28 cellular contexts compared by ENCODE assay signal in genomic region chr1:71434240-71434639, GRCh38.
DNase-seq lines count a peak whose midpoint lies in the region; ATAC-seq and TF ChIP-seq lines count a peak whose summit lies in the region.
"Had no signal": no experiment of that assay in that cellular context is flagged by ENCODE, and none has a peak within 500 bp of the region (broad histone marks: within the 10 kb centered on the region; RNA-seq: fewer than 3 reads in every experiment).

No MANE protein-coding gene starts in this region.

- TF ChIP-seq CTCF in DND-41 (IDR thresholded peaks at IDR 0.05; ENCODE audit: borderline replicate concordance, extremely low read depth, low read length, poor library complexity, severe bottlenecking) (no peak), WERI-Rb-1 (IDR thresholded peaks at IDR 0.05; ENCODE audit: low read depth, low read length) (no peak)

- H3K27me3 ChIP-seq in DND-41 (ENCODE audit: insufficient read depth, low read length, poor library complexity) (no peaks in the 10 kb centered on the region), WERI-Rb-1 (ENCODE audit: insufficient read depth, low read depth, severe bottlenecking) (no peaks in the 10 kb centered on the region)
- H3K27me3 ChIP-seq: BE2C; BLaER1; BLaER1 treated with 17β-estradiol and CSF1 and Interleukin-3, amounts not matched to agents 10 nM and 100 nM had no signal

- DNase-seq in DND-41, result no peak
- peak; percentile 10 for DNase-seq in foreskin melanocyte
- DNase-seq in activated T-cell treated with anti-CD3 and anti-CD28 coated beads for 4 hours, result no peak
- no peak for DNase-seq in WERI-Rb-1
- DNase-seq: 8988T; ACHN; AML-193; BE2C; C1 segment of cervical spinal cord; Caco-2; Calu3; CD4-positive, alpha-beta memory T cell; CD4-positive, alpha-beta T cell; CD4-positive, CD25-positive, alpha-beta regulatory T cell; CD8-positive, alpha-beta memory T cell; CD8-positive, alpha-beta T cell; COR-L47; DMS 273 treated with DMSO at 0.1 percent for 48 hours; DMS153; DMS53; DMS79; DMS79 treated with DMSO at 0.1 percent for 48 hours; EL had no signal

- H2AFZ ChIP-seq in DND-41 (ENCODE audit: low read depth, low read length), result no peak overlapping the region

- H3K79me2 ChIP-seq in DND-41 (ENCODE audit: insufficient read depth, low read length), result no peaks in the 10 kb centered on the region

- H3K36me3 ChIP-seq in DND-41 (ENCODE audit: insufficient read depth, low read length) (no peaks in the 10 kb centered on the region), WERI-Rb-1 (no peaks in the 10 kb centered on the region)
- H3K36me3 ChIP-seq: BE2C; BLaER1; BLaER1 treated with 17β-estradiol and CSF1 and Interleukin-3, amounts not matched to agents 10 nM and 100 nM had no signal

- H3K9ac ChIP-seq in DND-41 (ENCODE audit: low read depth, low read length), result no peak overlapping the region
- H3K9ac ChIP-seq: BLaER1; BLaER1 treated with 17β-estradiol and CSF1 and Interleukin-3, amounts not matched to agents 10 nM and 100 nM had no signal

- H3K4me1 ChIP-seq in DND-41 (ENCODE audit: insufficient read depth, low read length), result peaks cover 10% of the 10 kb centered on the region
- H3K4me1 ChIP-seq: A549; BE2C; BLaER1; BLaER1 treated with 17β-estradiol and CSF1 and Interleukin-3, amounts not matched to agents 10 nM and 100 nM; Caco-2 had no signal

- no peak overlapping the region for H3K4me2 ChIP-seq in DND-41 (ENCODE audit: insufficient read depth, low read length)
- H3K4me2 ChIP-seq: A549; BLaER1; BLaER1 treated with 17β-estradiol and CSF1 and Interleukin-3, amounts not matched to agents 10 nM and 100 nM had no signal

- peak; percentile 81 for ATAC-seq in DND-41 (ENCODE audit: insufficient read depth, low read depth)
- ATAC-seq: A549; CD8-positive, alpha-beta T cell had no signal

- H3K9me3 ChIP-seq in DND-41 (ENCODE audit: insufficient read depth, low read length, severe bottlenecking) (no peaks in the 10 kb centered on the region), WERI-Rb-1 (ENCODE audit: severe bottlenecking) (no peaks in the 10 kb centered on the region)
- H3K9me3 ChIP-seq: A549, BE2C, BLaER1, Caco-2 had no signal

- H3K27ac ChIP-seq in DND-41 (ENCODE audit: low read length) (no peak overlapping the region), WERI-Rb-1 (no peak overlapping the region)
- H3K27ac ChIP-seq: 22Rv1; A549; BLaER1; BLaER1 treated with 17β-estradiol and CSF1 and Interleukin-3, amounts not matched to agents 10 nM and 100 nM; C4-2B had no signal

- no peak overlapping the region for H3K4me3 ChIP-seq in DND-41 (ENCODE audit: low read depth in 1 of 2, low read length in 2 of 2)
- no peak overlapping the region for H3K4me3 ChIP-seq in WERI-Rb-1 (ENCODE audit: low read depth, low read length)
- H3K4me3 ChIP-seq: A549; BLaER1; BLaER1 treated with 17β-estradiol and CSF1 and Interleukin-3, amounts not matched to agents 10 nM and 100 nM had no signal

- H4K20me1 ChIP-seq in DND-41 (ENCODE audit: insufficient read depth, low read length), result no peaks in the 10 kb centered on the region
- H4K20me1 ChIP-seq: BLaER1; BLaER1 treated with 17β-estradiol and CSF1 and Interleukin-3, amounts not matched to agents 10 nM and 100 nM had no signal
